In the genomic region with DNA sequence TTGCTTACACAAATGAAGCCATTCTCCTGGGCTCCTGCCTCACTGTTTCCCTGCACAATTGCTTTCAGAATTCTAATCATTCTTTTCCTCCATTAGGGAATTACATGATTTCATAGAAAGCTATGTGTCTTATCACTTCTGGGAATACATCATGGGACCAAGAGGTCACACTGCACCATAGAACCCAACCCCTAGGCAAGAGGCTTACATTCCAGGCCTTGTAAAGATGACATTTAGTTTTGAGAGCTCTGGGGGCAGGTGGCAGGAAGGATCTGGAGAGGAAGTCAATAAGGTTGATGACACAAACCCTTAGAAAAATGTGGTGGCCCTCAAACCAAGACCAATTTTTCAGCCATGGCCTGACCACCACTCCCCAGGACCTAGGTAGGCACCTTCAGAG, we compare ENCODE assay signal across 1 cellular context.
TF ChIP-seq lines count a peak whose summit lies in the region.

No MANE protein-coding gene starts in this region.

TF ChIP-seq in IMR-90, 13 proteins besides CTCF, POLR2A, EP300 and RAD21:
- TF ChIP-seq NFE2L2 (IDR thresholded peaks at IDR 0.05; ENCODE audit: low read depth, low read length) (no peak), MXI1 (IDR thresholded peaks at IDR 0.05; ENCODE audit: borderline replicate concordance, low read depth, low read length) (no peak), CEBPB (IDR thresholded peaks at IDR 0.05; ENCODE audit: low read depth, low read length) (no peak), BHLHE40 (IDR thresholded peaks at IDR 0.05; ENCODE audit: low read depth, low read length) (no peak), MAFK (IDR thresholded peaks at IDR 0.05; ENCODE audit: low read depth, low read length) (no peak), FOS (IDR thresholded peaks at IDR 0.05; ENCODE audit: low read depth, low read length) (no peak), CHD1 (IDR thresholded peaks at IDR 0.05; ENCODE audit: low read depth, low read length) (no peak), SMC3 (IDR thresholded peaks at IDR 0.05; ENCODE audit: low read depth, low read length) (no peak), RCOR1 (IDR thresholded peaks at IDR 0.05; ENCODE audit: insufficient replicate concordance, low read length) (no peak), RFX5 (IDR thresholded peaks at IDR 0.05; ENCODE audit: low read depth, low read length) (no peak), MAZ (IDR thresholded peaks at IDR 0.05; ENCODE audit: borderline replicate concordance, low read depth, low read length) (no peak)
- TF ChIP-seq, protein P1, sequence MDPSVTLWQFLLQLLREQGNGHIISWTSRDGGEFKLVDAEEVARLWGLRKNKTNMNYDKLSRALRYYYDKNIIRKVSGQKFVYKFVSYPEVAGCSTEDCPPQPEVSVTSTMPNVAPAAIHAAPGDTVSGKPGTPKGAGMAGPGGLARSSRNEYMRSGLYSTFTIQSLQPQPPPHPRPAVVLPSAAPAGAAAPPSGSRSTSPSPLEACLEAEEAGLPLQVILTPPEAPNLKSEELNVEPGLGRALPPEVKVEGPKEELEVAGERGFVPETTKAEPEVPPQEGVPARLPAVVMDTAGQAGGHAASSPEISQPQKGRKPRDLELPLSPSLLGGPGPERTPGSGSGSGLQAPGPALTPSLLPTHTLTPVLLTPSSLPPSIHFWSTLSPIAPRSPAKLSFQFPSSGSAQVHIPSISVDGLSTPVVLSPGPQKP (IDR thresholded peaks at IDR 0.05; ENCODE audit: borderline replicate concordance, low read depth, low read length) = no peak
- TF ChIP-seq, protein P2, sequence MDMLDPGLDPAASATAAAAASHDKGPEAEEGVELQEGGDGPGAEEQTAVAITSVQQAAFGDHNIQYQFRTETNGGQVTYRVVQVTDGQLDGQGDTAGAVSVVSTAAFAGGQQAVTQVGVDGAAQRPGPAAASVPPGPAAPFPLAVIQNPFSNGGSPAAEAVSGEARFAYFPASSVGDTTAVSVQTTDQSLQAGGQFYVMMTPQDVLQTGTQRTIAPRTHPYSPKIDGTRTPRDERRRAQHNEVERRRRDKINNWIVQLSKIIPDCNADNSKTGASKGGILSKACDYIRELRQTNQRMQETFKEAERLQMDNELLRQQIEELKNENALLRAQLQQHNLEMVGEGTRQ (IDR thresholded peaks at IDR 0.05; ENCODE audit: low read depth, low read length) = no peak
